In the genomic region with DNA sequence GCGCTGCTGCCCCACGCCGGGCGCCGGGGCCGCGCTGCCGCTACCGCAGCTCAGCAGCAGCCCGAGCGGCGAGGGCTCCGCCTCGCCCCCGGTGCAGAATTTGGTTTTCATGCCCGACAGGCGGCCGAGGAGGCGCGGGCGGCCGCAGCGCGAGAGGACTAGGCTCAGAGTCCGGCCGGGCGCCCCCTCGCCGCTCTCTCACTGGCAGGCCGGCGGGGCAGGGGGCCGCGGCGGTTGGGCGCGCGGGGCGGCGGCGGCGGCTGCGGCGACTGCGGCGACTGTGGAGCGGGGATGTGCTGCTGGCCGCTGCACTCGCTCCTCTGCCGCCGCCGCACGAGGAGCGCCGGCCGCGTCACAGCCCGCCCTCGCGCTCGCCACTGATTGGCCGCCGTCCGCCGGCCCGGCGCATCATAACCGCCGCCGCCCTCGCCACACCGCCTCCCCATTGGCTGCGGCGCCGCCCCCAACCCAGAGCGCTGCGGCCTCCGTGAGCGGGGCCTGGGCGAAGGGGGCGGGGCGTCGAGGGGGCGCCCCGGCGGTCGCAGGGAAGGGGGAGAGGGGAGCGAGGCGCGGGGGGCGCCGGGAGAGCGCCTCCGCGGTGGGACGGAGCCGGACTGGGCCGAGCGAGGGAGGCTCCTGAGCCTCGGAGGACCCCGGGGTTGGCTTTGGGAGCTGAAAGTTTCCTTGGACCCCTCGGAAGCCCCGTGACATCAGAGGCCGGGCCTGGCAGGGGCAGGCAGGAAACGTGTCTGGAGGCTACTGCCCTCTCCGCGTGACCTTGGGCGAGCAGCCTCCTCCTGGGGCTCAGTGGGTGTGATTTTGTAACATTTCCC, we compare ENCODE assay signal across 8 cellular contexts. TPM values are rescaled to one million over a fixed set of nuclear protein-coding genes. Genes with fewer than 3 reads are reported as not detected.
A peak's percentile ranks its signal among the peaks of the same experiment; 100 is the strongest.
DNase-seq lines count a peak whose midpoint lies in the region; ATAC-seq, FAIRE-seq and TF ChIP-seq lines count a peak whose summit lies in the region.

A gene (minus strand): TSS at position 322 of the 833 bp plus-strand sequence. CDS start 211 bp downstream, at position 111.

- peak within 1 kb of the TSS; percentile 85 for H3K4me3 Mint-ChIP-seq in activated naive CD8-positive, alpha-beta T cell treated with anti-CD3 and anti-CD28 coated beads, Interleukin-2, amount 10 ng/mL, durations not matched to agents 7 days and 5 days

- peak within 1 kb of the TSS; percentile 55 for H3K4me2 ChIP-seq in SU-DHL-6 (ENCODE audit: low read depth, low read length, poor library complexity, severe bottlenecking)

- H3K27me3 Mint-ChIP-seq in activated naive CD8-positive, alpha-beta T cell treated with anti-CD3 and anti-CD28 coated beads, Interleukin-2, amount 10 ng/mL, durations not matched to agents 7 days and 5 days, result peaks cover 9% of the 10 kb centered on the region

- peak within 1 kb of the TSS; percentile 67 for H3K9ac ChIP-seq in SU-DHL-6 (ENCODE audit: low read length)

- peaks cover 42% of the 10 kb centered on the region for H3K79me2 ChIP-seq in SU-DHL-6 (ENCODE audit: insufficient read depth, low read length)

- H3K9me2 ChIP-seq in SU-DHL-6 (replicated peaks; ENCODE audit: insufficient read depth, low read length), result no peaks in the 10 kb centered on the region

- WGBS in pancreas, 2 donors, result 0 to 1% methylated on average over 67 to 107 of the region's 107 CpGs
- WGBS in thymus, result under 1% methylated on average over 104 of the region's 107 CpGs

- H3K9me3 ChIP-seq in SU-DHL-6 (ENCODE audit: insufficient read depth, low read length) (no peaks in the 10 kb centered on the region), pancreas (no peaks in the 10 kb centered on the region), thymus (ENCODE audit: control insufficient read depth) (no peaks in the 10 kb centered on the region)

- DNase-seq in GM12864 (ENCODE audit: low read depth), result peak; percentile 50
- DNase-seq in NCI-H1092 (lab: John Stamatoyannopoulos, UW), result peak; percentile 94
- peak; percentile 92 for DNase-seq in activated naive CD8-positive, alpha-beta T cell treated with anti-CD3 and anti-CD28 coated beads, Interleukin-2, amount 10 ng/mL, durations not matched to agents 7 days and 5 days
- DNase-seq in head of caudate nucleus, result peak; percentile 76 to 98 (median 95)
- peak; percentile 91 to 96 (median 94) for DNase-seq in pancreas

- H3K4me1 ChIP-seq in pancreas (peaks cover 11 to 37% (median 25%) of the 10 kb centered on the region in 3 donors), thymus (ENCODE audit: control insufficient read depth, insufficient read depth, low read length) (peaks cover 5% of the 10 kb centered on the region)

- no peaks in the 10 kb centered on the region for H3K36me3 ChIP-seq in SU-DHL-6 (ENCODE audit: low read length)
- no peaks in the 10 kb centered on the region for H3K36me3 ChIP-seq in pancreas
- H3K36me3 ChIP-seq in thymus (ENCODE audit: control insufficient read depth, insufficient read depth), result peaks cover under 1% of the 10 kb centered on the region

- ATAC-seq in HG02610 (IDR thresholded peaks at IDR 0.05; ENCODE audit: unreplicated experiment), result peak; percentile 87
- ATAC-seq in activated naive CD8-positive, alpha-beta T cell treated with anti-CD3 and anti-CD28 coated beads, Interleukin-2, amount 10 ng/mL, durations not matched to agents 7 days and 5 days (ENCODE audit: low read depth), result peak; percentile 84
- ATAC-seq in pancreas, result peak; percentile 87 to 94 (median 92)

- peaks cover 8% of the 10 kb centered on the region for H3F3A ChIP-seq in SU-DHL-6 (ENCODE audit: insufficient read depth)

- no peaks in the 10 kb centered on the region for H3K9me3 Mint-ChIP-seq in activated naive CD8-positive, alpha-beta T cell treated with anti-CD3 and anti-CD28 coated beads, Interleukin-2, amount 10 ng/mL, durations not matched to agents 7 days and 5 days

- POLR2A ChIA-PET in activated naive CD8-positive, alpha-beta T cell treated with anti-CD3 and anti-CD28 coated beads, Interleukin-2, amount 10 ng/mL, durations not matched to agents 7 days and 5 days (lab: Charles Lee), result interaction anchor here (2.0 kb wide), 1 partner anchor 10 kb away, joined by 6 read pairs; no protein-coding TSS in a partner anchor

- H3K27ac Mint-ChIP-seq in activated naive CD8-positive, alpha-beta T cell treated with anti-CD3 and anti-CD28 coated beads, Interleukin-2, amount 10 ng/mL, durations not matched to agents 7 days and 5 days, result peak within 1 kb of the TSS; percentile 91

- H2AFZ ChIP-seq in SU-DHL-6 (ENCODE audit: low read depth, low read length, severe bottlenecking), result peak within 1 kb of the TSS; percentile 64

- TF ChIP-seq CTCF in GM12864 (IDR thresholded peaks at IDR 0.05; ENCODE audit: low read depth, low read length, missing control alignments), result no peak
- no peak for TF ChIP-seq CTCF in SU-DHL-6 (IDR thresholded peaks at IDR 0.05; ENCODE audit: insufficient read depth, low read length, poor library complexity, severe bottlenecking)
- TF ChIP-seq CTCF in pancreas (IDR thresholded peaks at IDR 0.05), result no peak

- H3K36me3 Mint-ChIP-seq in activated naive CD8-positive, alpha-beta T cell treated with anti-CD3 and anti-CD28 coated beads, Interleukin-2, amount 10 ng/mL, durations not matched to agents 7 days and 5 days, result peaks cover 4% of the 10 kb centered on the region

- H3K27me3 ChIP-seq in SU-DHL-6 (ENCODE audit: low read length), result no peaks in the 10 kb centered on the region
- H3K27me3 ChIP-seq in pancreas, result no peaks in the 10 kb centered on the region
- no peaks in the 10 kb centered on the region for H3K27me3 ChIP-seq in thymus (ENCODE audit: control insufficient read depth, insufficient read depth)

- H3K4me3 ChIP-seq in GM12864 (ENCODE audit: low read depth, low read length) (peak within 1 kb of the TSS; percentile 70), SU-DHL-6 (ENCODE audit: insufficient read depth, low read length, poor library complexity, severe bottlenecking) (peak within 1 kb of the TSS; percentile 55), pancreas (peak within 1 kb of the TSS; percentile 53 to 66 (median 63)), thymus (ENCODE audit: low read length) (peak within 1 kb of the TSS; percentile 79)

- peaks cover 20% of the 10 kb centered on the region for H3K4me1 Mint-ChIP-seq in activated naive CD8-positive, alpha-beta T cell treated with anti-CD3 and anti-CD28 coated beads, Interleukin-2, amount 10 ng/mL, durations not matched to agents 7 days and 5 days

- H3K27ac ChIP-seq in SU-DHL-6 (ENCODE audit: low read depth, low read length) (peak within 1 kb of the TSS; percentile 55), pancreas (peak within 1 kb of the TSS; percentile 97 to 100 (median 99)), thymus (ENCODE audit: low read depth) (peak within 1 kb of the TSS; percentile 89)

- peaks cover 4% of the 10 kb centered on the region; the same call in 1 of the 2 replicates for H4K20me1 ChIP-seq in SU-DHL-6 (ENCODE audit: low read depth, low read length)

- FAIRE-seq in pancreas (lab: Jason Lieb, UNC), result no peak

- intact Hi-C loops in head of caudate nucleus (cut with DNase I), result loop anchor here (2.0 kb wide), 2 partner anchors 90 to 92 kb away; a partner anchor contains a TSS
- intact Hi-C loops in pancreas (cut with DNase I), result no loop called here

RNA-seq across cellular contexts. Expression of the gene that starts here (rescaled TPM):
- 1 to 10 TPM; 8.1 to 9.2 TPM for total RNA-seq in activated naive CD8-positive, alpha-beta T cell treated with anti-CD3 and anti-CD28 coated beads, Interleukin-2, amount 10 ng/mL, durations not matched to agents 7 days and 5 days
- total RNA-seq in pancreas, result 10 to 100 TPM; 17.4 to 37.2 (median 26.8) TPM
- polyA plus RNA-seq in pancreas (100 to 1,000 TPM in 1 of 2 donors, 10 to 100 TPM in 1; 63.1 to 110 TPM), thymus (46.0 TPM)

Comparison
In these comparisons a context has a peak if more than half of its experiments do, and no peak if none do; other contexts are left out.
1. Peak in every context shown above with its lines: DNase-seq, ATAC-seq, H3K4me3 ChIP-seq and H3K27ac ChIP-seq.